In the genomic region with DNA sequence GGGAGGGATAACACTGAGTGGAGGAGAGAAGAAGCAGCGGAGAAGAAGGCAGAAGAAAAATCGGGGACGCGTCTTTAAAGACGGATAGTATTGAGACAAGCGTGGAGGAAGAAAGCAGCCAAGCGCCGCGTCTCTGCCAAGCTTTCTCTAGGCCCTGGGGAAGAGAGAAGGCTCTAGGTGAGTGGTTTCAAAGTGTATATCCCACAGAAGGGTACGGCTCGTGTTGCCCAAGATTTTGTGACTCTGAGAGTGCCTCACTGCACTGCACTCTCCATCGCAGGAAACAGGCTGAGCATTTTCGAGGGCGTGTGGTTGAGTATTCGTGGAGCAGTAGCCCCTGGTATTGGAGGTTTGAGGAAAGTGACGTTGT, we compare ENCODE assay signal across 16 cellular contexts.
A peak's percentile ranks its signal among the peaks of the same experiment; 100 is the strongest.
DNase-seq lines count a peak whose midpoint lies in the region; ATAC-seq, FAIRE-seq and TF ChIP-seq lines count a peak whose summit lies in the region.
"Had no signal": no experiment of that assay in that cellular context is flagged by ENCODE, and none has a peak within 500 bp of the region (broad histone marks: within the 10 kb centered on the region; RNA-seq: fewer than 3 reads in every experiment).

No MANE protein-coding gene starts in this region.

- H4K20me1 ChIP-seq in GM12878 (ENCODE audit: control insufficient read depth, insufficient read depth), result no peaks in the 10 kb centered on the region

- no peak overlapping the region for H3K27ac ChIP-seq in GM12878 (ENCODE audit: control insufficient read depth, insufficient read depth)
- H3K27ac ChIP-seq: ovary, skin epidermis had no signal

- TF ChIP-seq RAD21 in GM12878 (IDR thresholded peaks at IDR 0.05; ENCODE audit: insufficient read depth, low read depth, low read length), result no peak

- TF ChIP-seq CTCF in GM12878 (IDR thresholded peaks at IDR 0.05 in 2 of 3, conservative IDR thresholded peaks at IDR 0.05 in 1 of 3; ENCODE audit: control insufficient read depth in 2 of 3, extremely low read depth in 1 of 3, insufficient read depth in 1 of 3, low read depth in 3 of 3, low read length in 3 of 3), result no peak
- TF ChIP-seq CTCF in nephron (IDR thresholded peaks at IDR 0.05; ENCODE audit: unreplicated experiment in 3 of 3), result no peak

- peak overlapping the region; percentile 54 for H3K4me2 ChIP-seq in GM12878 (ENCODE audit: control insufficient read depth, insufficient read depth)

- peaks cover 5% of the 10 kb centered on the region for H3K4me1 Mint-ChIP-seq in activated CD4-positive, alpha-beta T cell treated with anti-CD3 and anti-CD28 coated beads, Interleukin-2, amount 10 ng/mL, durations not matched to agents 24 days and 14 days
- peaks cover 6% of the 10 kb centered on the region for H3K4me1 Mint-ChIP-seq in nephron

- DNase-seq in activated CD4-positive, alpha-beta T cell treated with anti-CD3 and anti-CD28 coated beads, Interleukin-2, amount 10 ng/mL, durations not matched to agents 24 days and 14 days, result no peak
- no peak for DNase-seq in activated CD4-positive, alpha-beta T cell treated with anti-CD3 and anti-CD28 coated beads, Interleukin-2, amount 50 U/mL, for 1 hour
- DNase-seq in MG63, result no peak
- DNase-seq in GM12878 (ENCODE audit: low read depth, low spot score), result no peak
- no peak for DNase-seq in OCI-M2 (lab: John Stamatoyannopoulos, UW; ENCODE audit: unreplicated experiment)
- no peak for DNase-seq in stimulated activated CD8-positive, alpha-beta memory T cell treated with anti-CD3 and anti-CD28 coated beads, Interleukin-4, amount 100 ng/mL, for 48 hours
- DNase-seq: activated CD4-positive, alpha-beta T cell treated with anti-CD3 and anti-CD28 coated beads, Interleukin-2, amount 50 U/mL, for 4 hours; activated effector memory CD4-positive, alpha-beta T cell treated with Interleukin-2 at 50 U/mL for 16 hours; IMR-90; NCI-H1436; NCI-H446 treated with DMSO at 0.1 percent for 48 hours; ovary had no signal

- H2AFZ ChIP-seq in GM12878 (ENCODE audit: control insufficient read depth, low read depth, low read length), result no peak overlapping the region; the same call in none of the 2 replicates

- no peaks in the 10 kb centered on the region for H3K9me3 ChIP-seq in MG63
- H3K9me3 ChIP-seq in GM12878 (replicated peaks; ENCODE audit: control insufficient read depth, insufficient read depth, low read length), result no peaks in the 10 kb centered on the region; the same call in 1 of the 3 replicates

- H3K27ac Mint-ChIP-seq in activated CD4-positive, alpha-beta T cell treated with anti-CD3 and anti-CD28 coated beads, Interleukin-2, amount 10 ng/mL, durations not matched to agents 24 days and 14 days, result peak overlapping the region; percentile 18
- H3K27ac Mint-ChIP-seq in nephron, result no peak overlapping the region

- peaks cover 12% of the 10 kb centered on the region for H3K36me3 Mint-ChIP-seq in activated CD4-positive, alpha-beta T cell treated with anti-CD3 and anti-CD28 coated beads, Interleukin-2, amount 10 ng/mL, durations not matched to agents 24 days and 14 days (ENCODE audit: low read depth)
- H3K36me3 Mint-ChIP-seq in nephron (ENCODE audit: low read depth), result peaks cover 4% of the 10 kb centered on the region

- CTCF ChIA-PET in GM12878 (lab: Yijun Ruan, JAX), result no interaction called here

- H3K4me3 ChIP-seq in MG63 (peak overlapping the region; percentile 7; the same call in 1 of the 2 replicates), GM12878 (no peak overlapping the region)
- H3K4me3 ChIP-seq: ovary, skin epidermis had no signal

- H3K36me3 ChIP-seq in MG63, result no peaks in the 10 kb centered on the region
- no peaks in the 10 kb centered on the region for H3K36me3 ChIP-seq in GM12878 (ENCODE audit: control insufficient read depth in 2 of 2, insufficient read depth in 2 of 2, low read length in 1 of 2)
- H3K36me3 ChIP-seq: ovary had no signal

- POLR2A ChIA-PET in GM12878 (lab: Charles Lee), result no interaction called here

- TF ChIP-seq POLR2A in GM12878 (IDR thresholded peaks at IDR 0.05; ENCODE audit: low read depth, low read length), result no peak

- intact Hi-C loops in activated CD4-positive, alpha-beta T cell treated with anti-CD3 and anti-CD28 coated beads, Interleukin-2, amount 10 ng/mL, durations not matched to agents 24 days and 14 days (cut with micrococcal nuclease), result no loop called here
- intact Hi-C loops in GM12878 (cut with micrococcal nuclease; ENCODE audit: unreplicated experiment), result no loop called here

- H3K9me3 Mint-ChIP-seq in activated CD4-positive, alpha-beta T cell treated with anti-CD3 and anti-CD28 coated beads, Interleukin-2, amount 10 ng/mL, durations not matched to agents 24 days and 14 days, result peaks cover 42% of the 10 kb centered on the region
- peaks cover 24% of the 10 kb centered on the region for H3K9me3 Mint-ChIP-seq in nephron

- H3K27me3 ChIP-seq in MG63 (no peaks in the 10 kb centered on the region), GM12878 (replicated peaks in 1 of 2; ENCODE audit: control insufficient read depth in 2 of 2, insufficient read depth in 2 of 2, low read length in 1 of 2) (peaks cover 0 to 5% of the 10 kb centered on the region in 2 experiments; a peak in 2 of 4 replicates)

- H3K79me2 ChIP-seq in GM12878 (ENCODE audit: control insufficient read depth, insufficient read depth, low read length), result no peaks in the 10 kb centered on the region

- in situ Hi-C loops in GM12878 (cut with MboI), result no loop called here

- RAD21 ChIA-PET in GM12878 (lab: Charles Lee; ENCODE audit: unreplicated experiment), result no interaction called here

- H3K4me3 Mint-ChIP-seq in activated CD4-positive, alpha-beta T cell treated with anti-CD3 and anti-CD28 coated beads, Interleukin-2, amount 10 ng/mL, durations not matched to agents 24 days and 14 days, result no peak overlapping the region
- peak overlapping the region in 2 of 3 experiments; percentile 14 to 32 for H3K4me3 Mint-ChIP-seq in nephron

- ATAC-seq in GM12878 (no peak), HG02610 (IDR thresholded peaks at IDR 0.05; ENCODE audit: unreplicated experiment) (no peak)

- SMC1A ChIA-PET in GM12878 (lab: Charles Lee; ENCODE audit: uncharacterized antibody, unreplicated experiment), result interaction anchor here (0.9 kb wide), 1 partner anchor 10 kb away, joined by 4 read pairs; no protein-coding TSS in a partner anchor

- 18% methylated on average over 16 of the region's 16 CpGs for WGBS in GM12878 (ENCODE audit: insufficient coverage, insufficient replicate concordance, low lambda C conversion rate, missing lambda C conversion rate)

- FAIRE-seq in GM12878 (lab: Jason Lieb, UNC), result no peak
- FAIRE-seq: bronchial epithelial cell had no signal

- H3K4me1 ChIP-seq in GM12878 (ENCODE audit: control insufficient read depth, insufficient read depth, low read length), result no peaks in the 10 kb centered on the region

- no peak overlapping the region for H3K9ac ChIP-seq in GM12878 (ENCODE audit: control insufficient read depth, insufficient read depth, low read length)

- peaks cover 64% of the 10 kb centered on the region for H3K27me3 Mint-ChIP-seq in activated CD4-positive, alpha-beta T cell treated with anti-CD3 and anti-CD28 coated beads, Interleukin-2, amount 10 ng/mL, durations not matched to agents 24 days and 14 days
- peaks cover 86% of the 10 kb centered on the region for H3K27me3 Mint-ChIP-seq in nephron (ENCODE audit: low read depth)

- no peak for TF ChIP-seq EP300 in GM12878 (IDR thresholded peaks at IDR 0.05; ENCODE audit: borderline replicate concordance in 1 of 2, control insufficient read depth in 1 of 2, low read depth in 2 of 2, low read length in 2 of 2)

- no TSS peak for BruUV-seq in GM12878 (replicated peaks; lab: Mats Ljungman, UMichigan)

TF ChIP-seq in GM12878, 131 proteins besides CTCF, POLR2A, EP300 and RAD21:
- TF ChIP-seq POLR2AphosphoS5 (IDR thresholded peaks at IDR 0.05; ENCODE audit: low read length) (no peak), PKNOX1 (IDR thresholded peaks at IDR 0.05) (no peak), RBBP5 (conservative IDR thresholded peaks at IDR 0.05) (no peak), ASH2L (IDR thresholded peaks at IDR 0.05; ENCODE audit: borderline replicate concordance, low read depth) (no peak), NRF1 (conservative IDR thresholded peaks at IDR 0.05; ENCODE audit: low read depth, low read length) (no peak), TCF7 (IDR thresholded peaks at IDR 0.05; ENCODE audit: borderline replicate concordance) (no peak), ETV6 (conservative IDR thresholded peaks at IDR 0.05 in 1 of 2, IDR thresholded peaks at IDR 0.05 in 1 of 2; ENCODE audit: borderline replicate concordance in 1 of 2, low read depth in 1 of 2) (no peak), SMC3 (IDR thresholded peaks at IDR 0.05; ENCODE audit: borderline replicate concordance, low read length) (no peak)
- TF ChIP-seq, protein P1, sequence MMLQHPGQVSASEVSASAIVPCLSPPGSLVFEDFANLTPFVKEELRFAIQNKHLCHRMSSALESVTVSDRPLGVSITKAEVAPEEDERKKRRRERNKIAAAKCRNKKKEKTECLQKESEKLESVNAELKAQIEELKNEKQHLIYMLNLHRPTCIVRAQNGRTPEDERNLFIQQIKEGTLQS (IDR thresholded peaks at IDR 0.05; ENCODE audit: borderline replicate concordance, extremely low read depth, low read depth, low read length), result no peak
